In genomic region chr7:66204822-66205735, GRCh38 we compare ENCODE assay signal across 1 cellular context.
TF ChIP-seq lines count a peak whose summit lies in the region.

Gene TPST1, plus strand, starts transcription at chr7:66205334. Its CDS starts 35,092 bp downstream, at chr7:66240426.

TF ChIP-seq in HepG2, 621 proteins besides CTCF, POLR2A, EP300 and RAD21 (continued from another document and continues in another):
- TF ChIP-seq TERF1 (CRISPR knock-in tag; IDR thresholded peaks at IDR 0.05) (no peak), ARID2 (CRISPR knock-in tag; IDR thresholded peaks at IDR 0.05; ENCODE audit: borderline replicate concordance) (peak; percentile 90), ZNF687 (CRISPR knock-in tag; IDR thresholded peaks at IDR 0.05) (peak; percentile 90), BCL6 (CRISPR knock-in tag; IDR thresholded peaks at IDR 0.05) (0 out of 2 replicates have a peak, but pooled peaks have one; percentile 38), ZNF629 (CRISPR knock-in tag; conservative IDR thresholded peaks at IDR 0.05) (0 out of 2 replicates have a peak, but pooled peaks have one; percentile 17), FOXJ3 (CRISPR knock-in tag; IDR thresholded peaks at IDR 0.05; ENCODE audit: borderline replicate concordance) (no peak), ZNF441 (CRISPR knock-in tag; IDR thresholded peaks at IDR 0.05; ENCODE audit: borderline replicate concordance) (no peak), SMAD3 (CRISPR knock-in tag; IDR thresholded peaks at IDR 0.05) (no peak), KAT2B (IDR thresholded peaks at IDR 0.05; ENCODE audit: borderline replicate concordance, low read depth, low read length) (no peak), HOXA9 (CRISPR knock-in tag; IDR thresholded peaks at IDR 0.05; ENCODE audit: borderline replicate concordance) (no peak), KDM3A (CRISPR knock-in tag; IDR thresholded peaks at IDR 0.05; ENCODE audit: low read depth) (no peak; the same call in 1 of the 2 replicates), HIC2 (CRISPR knock-in tag; IDR thresholded peaks at IDR 0.05; ENCODE audit: low read depth) (no peak), ZHX2 (IDR thresholded peaks at IDR 0.05; ENCODE audit: low read depth) (0 out of 2 replicates have a peak, but pooled peaks have one; percentile 41), ZHX2 (CRISPR knock-in tag; IDR thresholded peaks at IDR 0.05; ENCODE audit: borderline replicate concordance) (no peak), TBL1XR1 (IDR thresholded peaks at IDR 0.05; ENCODE audit: borderline replicate concordance, low read length, partially characterized antibody) (no peak), SMYD3 (CRISPR knock-in tag; IDR thresholded peaks at IDR 0.05) (peak; percentile 74), TGIF2 (CRISPR knock-in tag; IDR thresholded peaks at IDR 0.05) (peak; percentile 43; the same call in 1 of the 2 replicates), SPEN (CRISPR knock-in tag; IDR thresholded peaks at IDR 0.05; ENCODE audit: low read depth) (peak; percentile 80; the same call in 1 of the 2 replicates), KLF16 (CRISPR knock-in tag; IDR thresholded peaks at IDR 0.05) (peak in 1 of 2 experiments; percentile 78; a peak in 2 of 4 replicates), MEIS1 (CRISPR knock-in tag; IDR thresholded peaks at IDR 0.05; ENCODE audit: borderline replicate concordance) (peak; percentile 53; the same call in 1 of the 2 replicates), MTA3 (CRISPR knock-in tag; IDR thresholded peaks at IDR 0.05) (no peak), SP1 (IDR thresholded peaks at IDR 0.05) (no peak), SP1 (CRISPR knock-in tag; IDR thresholded peaks at IDR 0.05) (peak; percentile 71), ZUFSP (CRISPR knock-in tag; IDR thresholded peaks at IDR 0.05; ENCODE audit: borderline replicate concordance) (no peak), ZNF329 (CRISPR knock-in tag; IDR thresholded peaks at IDR 0.05; ENCODE audit: low read depth) (peak; percentile 52; the same call in 1 of the 2 replicates), TARDBP (CRISPR knock-in tag; IDR thresholded peaks at IDR 0.05) (peak; percentile 0; the same call in 1 of the 2 replicates), ZNF431 (CRISPR knock-in tag; IDR thresholded peaks at IDR 0.05; ENCODE audit: borderline replicate concordance, low read depth) (no peak; the same call in 1 of the 2 replicates), ZFP82 (CRISPR knock-in tag; IDR thresholded peaks at IDR 0.05; ENCODE audit: borderline replicate concordance) (peak; percentile 81), ZMAT5 (CRISPR knock-in tag; IDR thresholded peaks at IDR 0.05; ENCODE audit: borderline replicate concordance, low read depth) (no peak), ZNF225 (CRISPR knock-in tag; IDR thresholded peaks at IDR 0.05) (peak; percentile 64; the same call in 1 of the 2 replicates), ZNF570 (CRISPR knock-in tag; IDR thresholded peaks at IDR 0.05; ENCODE audit: borderline replicate concordance) (no peak), RARA (CRISPR knock-in tag; IDR thresholded peaks at IDR 0.05) (peak; percentile 39; the same call in 1 of the 2 replicates), RERE (CRISPR knock-in tag; IDR thresholded peaks at IDR 0.05; ENCODE audit: low read depth) (no peak), ZBTB44 (CRISPR knock-in tag; IDR thresholded peaks at IDR 0.05) (0 out of 2 replicates have a peak, but pooled peaks have one; percentile 53), ETV6 (CRISPR knock-in tag; conservative IDR thresholded peaks at IDR 0.05) (0 out of 2 replicates have a peak, but pooled peaks have one; percentile 39), ERF (CRISPR knock-in tag; IDR thresholded peaks at IDR 0.05) (peak; percentile 78)
